2 cellular contexts compared by ENCODE assay signal in genomic region chr5:126868338-126868737, GRCh38.
TF ChIP-seq lines count a peak whose summit lies in the region.

No MANE protein-coding gene starts in this region.

TF ChIP-seq in SK-N-SH, 30 proteins besides CTCF, POLR2A, EP300 and RAD21 (continued from another document):
- TF ChIP-seq MAX (IDR thresholded peaks at IDR 0.05; ENCODE audit: low read depth) (no peak), TEAD4 (IDR thresholded peaks at IDR 0.05; ENCODE audit: borderline replicate concordance, insufficient read depth) (no peak), MXI1 (IDR thresholded peaks at IDR 0.05; ENCODE audit: low read depth, low read length) (0 out of 2 replicates have a peak, but pooled peaks have one; percentile 2), RXRA (IDR thresholded peaks at IDR 0.05; ENCODE audit: borderline replicate concordance, low read depth) (no peak)

TF ChIP-seq in SK-N-SH treated with all-trans-retinoic acid at 6 μM for 48 hours, 23 proteins besides CTCF, POLR2A, EP300 and RAD21 (continued from another document):
- TF ChIP-seq TSHZ2 (CRISPR knock-in tag; IDR thresholded peaks at IDR 0.05) (no peak), TCF4 (CRISPR knock-in tag; IDR thresholded peaks at IDR 0.05; ENCODE audit: borderline replicate concordance) (no peak), CREB5 (CRISPR knock-in tag; IDR thresholded peaks at IDR 0.05; ENCODE audit: low read depth) (no peak), BACH2 (CRISPR knock-in tag; IDR thresholded peaks at IDR 0.05; ENCODE audit: borderline replicate concordance) (no peak), CSDC2 (CRISPR knock-in tag; IDR thresholded peaks at IDR 0.05) (no peak), PATZ1 (CRISPR knock-in tag; IDR thresholded peaks at IDR 0.05; ENCODE audit: borderline replicate concordance) (no peak), ZFP30 (CRISPR knock-in tag; IDR thresholded peaks at IDR 0.05) (no peak), SNAI2 (CRISPR knock-in tag; IDR thresholded peaks at IDR 0.05) (no peak), ZC3H10 (CRISPR knock-in tag; IDR thresholded peaks at IDR 0.05) (no peak), ZNF565 (CRISPR knock-in tag; conservative IDR thresholded peaks at IDR 0.05; ENCODE audit: low read depth) (no peak), TOX (CRISPR knock-in tag; IDR thresholded peaks at IDR 0.05; ENCODE audit: borderline replicate concordance) (no peak), POU6F1 (CRISPR knock-in tag; IDR thresholded peaks at IDR 0.05; ENCODE audit: borderline replicate concordance, low read depth) (no peak)
